In the genomic region with DNA sequence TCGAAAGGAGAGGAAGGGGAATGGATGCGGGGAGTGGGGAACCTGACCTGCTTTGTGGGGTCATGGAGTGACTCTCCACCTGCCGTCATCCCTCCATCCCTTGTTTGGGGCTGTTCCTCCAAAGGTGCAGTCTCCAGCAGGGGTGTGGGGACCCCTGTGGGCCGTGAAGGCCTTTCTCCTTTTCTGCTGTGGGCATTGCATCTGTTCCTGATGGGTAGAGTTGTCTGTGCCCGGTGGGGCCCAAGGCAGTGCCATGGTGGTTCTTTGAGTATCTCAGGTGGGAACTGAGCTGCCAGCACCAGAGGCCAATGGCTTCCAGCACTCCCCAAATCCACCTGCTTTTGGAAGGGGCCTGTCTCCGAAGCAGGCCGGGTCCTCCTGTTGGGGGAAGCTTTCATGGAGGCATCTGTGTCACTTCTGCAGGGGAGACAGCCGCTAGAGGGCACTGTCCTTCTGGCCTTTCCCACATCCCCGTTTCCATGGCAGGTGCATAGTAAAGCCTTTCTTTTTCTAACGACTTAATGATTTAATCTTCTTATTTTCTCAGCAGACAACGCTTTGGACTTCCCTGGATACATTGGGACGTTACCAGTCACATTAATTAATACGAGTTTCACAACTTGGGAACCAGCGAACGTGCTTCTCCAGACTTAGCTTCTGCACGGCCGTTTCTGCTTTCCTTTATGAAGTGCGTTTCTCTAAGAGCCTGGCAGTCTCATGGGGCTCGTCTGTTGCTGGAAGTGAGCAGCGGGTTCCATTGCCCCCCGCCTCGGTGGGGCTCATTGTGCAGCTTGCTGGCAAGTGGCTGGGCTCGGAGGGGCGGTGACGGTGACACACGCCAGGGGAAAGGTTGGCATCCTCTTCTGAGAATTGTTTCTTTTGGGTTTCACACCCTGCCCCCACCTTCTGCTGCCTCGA, we compare ENCODE assay signal across 8 cellular contexts. TPM values are rescaled to one million over a fixed set of nuclear protein-coding genes. Genes with fewer than 3 reads are reported as not detected.
DNase-seq lines count a peak whose midpoint lies in the region; ATAC-seq, FAIRE-seq and TF ChIP-seq lines count a peak whose summit lies in the region.

No MANE protein-coding gene starts in this region.

- WGBS in testis, 2 donors: 55 to 69% methylated on average over 27 of the region's 27 CpGs

- no peaks in the 10 kb centered on the region for H3K27me3 ChIP-seq in SJCRH30
- no peaks in the 10 kb centered on the region for H3K27me3 ChIP-seq in testis

- TF ChIP-seq POLR2A in testis (IDR thresholded peaks at IDR 0.05): no peak

- intact Hi-C loops in testis (cut with DNase I; ENCODE audit: low total_unique reads): loop anchor here (5.0 kb wide), 1 partner anchor 84 kb away; no protein-coding TSS in a partner anchor

- FAIRE-seq in D721Med (lab: Jason Lieb, UNC): no peak

- H3K9me3 ChIP-seq in SJCRH30 (replicated peaks): no peaks in the 10 kb centered on the region
- H3K9me3 ChIP-seq in testis: no peaks in the 10 kb centered on the region

- no peak overlapping the region for H3K27ac ChIP-seq in SJCRH30
- H3K27ac ChIP-seq in testis: no peak overlapping the region

- H3K4me1 ChIP-seq in SJCRH30: no peaks in the 10 kb centered on the region
- peaks cover 8% of the 10 kb centered on the region for H3K4me1 ChIP-seq in testis

- ATAC-seq in omental fat pad (ENCODE audit: low FRiP score) (no peak), GM18519 (IDR thresholded peaks at IDR 0.05; ENCODE audit: low FRiP score, unreplicated experiment) (no peak)

- peak; percentile 91 for TF ChIP-seq CTCF in D721Med (IDR thresholded peaks at IDR 0.05; ENCODE audit: insufficient read depth, missing control alignments)
- peak in 1 of 3 donors; percentile 62 for TF ChIP-seq CTCF in omental fat pad (IDR thresholded peaks at IDR 0.05)
- TF ChIP-seq CTCF in testis (IDR thresholded peaks at IDR 0.05): peak; percentile 67 to 80 (median 74)

- H3K36me3 ChIP-seq in SJCRH30 (no peaks in the 10 kb centered on the region), testis (ENCODE audit: low read depth, missing control alignments) (no peaks in the 10 kb centered on the region)

- no peak overlapping the region for H3K4me3 ChIP-seq in SJCRH30
- H3K4me3 ChIP-seq in testis: no peak overlapping the region

- peak; percentile 62 for DNase-seq in D721Med (ENCODE audit: insufficient read length, low spot score)
- DNase-seq in Kasumi-1 (lab: John Stamatoyannopoulos, UW): peak; percentile 52 to 58
- DNase-seq in SJCRH30: peak; percentile 47 to 70
- DNase-seq in activated gamma-delta T cell treated with anti-CD3 and anti-CD28 coated beads, Interleukin-2, amount 50 U/mL, for 16 hours (ENCODE audit: low read depth): peak; percentile 57
- peak; percentile 77 for DNase-seq in germinal center (ENCODE audit: low spot score)
- DNase-seq in omental fat pad (ENCODE audit: low spot score): peak; percentile 85
- peak; percentile 91 for DNase-seq in testis

RNA-seq across cellular contexts. Expression of a gene that starts 57.1 kb away (rescaled TPM):
- not detected in 2 replicates for total RNA-seq in SJCRH30 (2014; rRNA removed; shearing (Covaris generic))
- total RNA-seq in omental fat pad (10 to 100 TPM; 59.5 to 82.0 (median 61.2) TPM), testis (10 to 100 TPM; 11.6 to 23.7 TPM)
- polyA plus RNA-seq in testis (ENCODE audit: insufficient read depth, low read depth, low replicate concordance): 27.5 TPM

Comparison
In these comparisons a context has a peak if more than half of its experiments do, and no peak if none do; other contexts are left out.
1. RNA of a gene that starts 57.1 kb away (total RNA-seq): 59.5 to 82.0 TPM in omental fat pad and 11.6 to 23.7 TPM in testis; not detected in SJCRH30; every median in the first group is over 10 times any median in the second.
2. Peak in every context shown above with its lines, with median percentiles within 50 percentile points of each other: DNase-seq.